In genomic region chr10:103445767-103446567, GRCh38 we compare ENCODE assay signal across 9 cellular contexts. TPM values are rescaled to one million over a fixed set of nuclear protein-coding genes. Genes with fewer than 3 reads are reported as not detected.
DNase-seq lines count a peak whose midpoint lies in the region; ATAC-seq, FAIRE-seq and TF ChIP-seq lines count a peak whose summit lies in the region.
"Had no signal": no experiment of that assay in that cellular context is flagged by ENCODE, and none has a peak within 500 bp of the region (broad histone marks: within the 10 kb centered on the region; RNA-seq: fewer than 3 reads in every experiment).

No MANE protein-coding gene starts in this region.

- no peaks in the 10 kb centered on the region for H3K4me1 Mint-ChIP-seq in brain
- H3K4me1 Mint-ChIP-seq in immature natural killer cell = peaks cover 36 to 69% of the 10 kb centered on the region in 2 donors
- peaks cover 51% of the 10 kb centered on the region for H3K4me1 Mint-ChIP-seq in stimulated activated effector memory CD8-positive, alpha-beta T cell treated with anti-CD3 and anti-CD28 coated beads, Interleukin-12 subunit alpha, Interleukin-12 subunit beta, amount 100 ng/mL, for 72 hours

- peaks cover 59% of the 10 kb centered on the region for H3K36me3 Mint-ChIP-seq in brain
- H3K36me3 Mint-ChIP-seq in immature natural killer cell = peaks cover 11 to 48% (median 22%) of the 10 kb centered on the region in 3 donors
- H3K36me3 Mint-ChIP-seq in stimulated activated effector memory CD8-positive, alpha-beta T cell treated with anti-CD3 and anti-CD28 coated beads, Interleukin-12 subunit alpha, Interleukin-12 subunit beta, amount 100 ng/mL, for 72 hours = peaks cover 96% of the 10 kb centered on the region

- no peak overlapping the region for H3K4me3 Mint-ChIP-seq in brain
- H3K4me3 Mint-ChIP-seq in immature natural killer cell = no peak overlapping the region
- H3K4me3 Mint-ChIP-seq in stimulated activated effector memory CD8-positive, alpha-beta T cell treated with anti-CD3 and anti-CD28 coated beads, Interleukin-12 subunit alpha, Interleukin-12 subunit beta, amount 100 ng/mL, for 72 hours = no peak overlapping the region

- ATAC-seq in stimulated activated effector memory CD8-positive, alpha-beta T cell treated with anti-CD3 and anti-CD28 coated beads, Interleukin-12 subunit alpha, Interleukin-12 subunit beta, amount 100 ng/mL, for 72 hours = no peak
- ATAC-seq in HG03442 (IDR thresholded peaks at IDR 0.05; ENCODE audit: unreplicated experiment) = no peak

- FAIRE-seq in H54 (lab: Jason Lieb, UNC) = no peak

- TF ChIP-seq CTCF in brain (conservative IDR thresholded peaks at IDR 0.05) = no peak

- no peaks in the 10 kb centered on the region for H3K9me3 Mint-ChIP-seq in brain
- no peaks in the 10 kb centered on the region for H3K9me3 Mint-ChIP-seq in immature natural killer cell
- H3K9me3 Mint-ChIP-seq in stimulated activated effector memory CD8-positive, alpha-beta T cell treated with anti-CD3 and anti-CD28 coated beads, Interleukin-12 subunit alpha, Interleukin-12 subunit beta, amount 100 ng/mL, for 72 hours = no peaks in the 10 kb centered on the region

- DNase-seq in H54 (ENCODE audit: insufficient read length, low spot score) (peak; percentile 43), immature natural killer cell (no peak), NCI-H1436 treated with DMSO at 0.1 percent for 48 hours (lab: John Stamatoyannopoulos, UW) (no peak), cerebellar nuclear complex (lab: John Stamatoyannopoulos, UW) (no peak), NCI-H1694 (lab: John Stamatoyannopoulos, UW) (no peak)
- DNase-seq in stimulated activated effector memory CD8-positive, alpha-beta T cell treated with anti-CD3 and anti-CD28 coated beads, Interleukin-12 subunit alpha, Interleukin-12 subunit beta, amount 100 ng/mL, for 72 hours (ENCODE audit: low spot score in 2 of 2) = no peak
- DNase-seq: MM.1S had no signal

- no peak for TF ChIP-seq POLR2A in H54 (IDR thresholded peaks at IDR 0.05; ENCODE audit: low read depth, low read length)

- H3K27ac Mint-ChIP-seq in brain = peak overlapping the region in 3 of 5 experiments; percentile 19 to 67 (median 66)
- peak overlapping the region in 5 of 6 donors; percentile 40 to 82 (median 64) for H3K27ac Mint-ChIP-seq in immature natural killer cell
- peak overlapping the region; percentile 94 for H3K27ac Mint-ChIP-seq in stimulated activated effector memory CD8-positive, alpha-beta T cell treated with anti-CD3 and anti-CD28 coated beads, Interleukin-12 subunit alpha, Interleukin-12 subunit beta, amount 100 ng/mL, for 72 hours

- H3K27me3 Mint-ChIP-seq in brain (no peaks in the 10 kb centered on the region), immature natural killer cell (ENCODE audit: low read depth in 3 of 3) (peaks cover 2 to 3% (median 2%) of the 10 kb centered on the region in 3 donors)

RNA-seq across cellular contexts. Expression of gene CALHM2, which starts 6.2 kb away (rescaled TPM):
- polyA plus RNA-seq in brain (ENCODE audit: insufficient read depth, low read depth, low replicate concordance) = 29.1 TPM
- polyA plus RNA-seq in immature natural killer cell = 100 to 1,000 TPM in 1 of 3 donors, 10 to 100 TPM in 2; 43.3 to 125 (median 72.6) TPM

RNA-seq across cellular contexts. Expression of gene CALHM1, which starts 12.7 kb away (rescaled TPM):
- polyA plus RNA-seq in brain (ENCODE audit: insufficient read depth, low read depth, low replicate concordance) (0.37 TPM), immature natural killer cell (under 1 TPM in 2 of 3 donors, not detected in 1; 0.56 to 0.91 TPM)

RNA-seq across cellular contexts. Expression of gene CALHM3, which starts 33.1 kb away (rescaled TPM):
- not detected for polyA plus RNA-seq in brain (ENCODE audit: insufficient read depth, low read depth, low replicate concordance)
- polyA plus RNA-seq in immature natural killer cell = not detected

RNA-seq across cellular contexts. Expression of gene NEURL1, which starts 47.5 kb away (rescaled TPM):
- polyA plus RNA-seq in brain (ENCODE audit: insufficient read depth, low read depth, low replicate concordance) (71.6 TPM), immature natural killer cell (under 1 TPM in 2 of 3 donors, not detected in 1; 0.07 to 0.35 TPM)

RNA-seq across cellular contexts. Expression of gene PDCD11, which starts 49.5 kb away (rescaled TPM):
- 18.0 TPM for polyA plus RNA-seq in brain (ENCODE audit: insufficient read depth, low read depth, low replicate concordance)
- 10 to 100 TPM in 1 of 3 donors, 1 to 10 TPM in 1, under 1 TPM in 1; 0.67 to 12.0 (median 6.6) TPM for polyA plus RNA-seq in immature natural killer cell
